In genomic region chr5:70025845-70026145, GRCh38 we compare ENCODE assay signal across 8 cellular contexts. TPM values are rescaled to one million over a fixed set of nuclear protein-coding genes. Genes with fewer than 3 reads are reported as not detected.
DNase-seq lines count a peak whose midpoint lies in the region; ATAC-seq, FAIRE-seq and TF ChIP-seq lines count a peak whose summit lies in the region.
"Not testable (repeated sequence)": the region's sequence is repeated elsewhere in the genome, so short reads cannot be mapped to it uniquely, and the experiment has no call there.

No MANE protein-coding gene starts in this region.

- TF ChIP-seq POLR2A in GM12891 (IDR thresholded peaks at IDR 0.05; ENCODE audit: low read depth, low read length): not testable (repeated sequence)

- intact Hi-C loops in Right ventricle myocardium superior (cut with DNase I); sciatic nerve (cut with DNase I): not testable (repeated sequence)

- peak; percentile 48 for FAIRE-seq in GM12891 (lab: Jason Lieb, UNC)

- DNase-seq in GM12891 (ENCODE audit: insufficient read length, low spot score); Right ventricle myocardium superior; sciatic nerve (ENCODE audit: low spot score): not testable (repeated sequence)

- peak; percentile 33 for ATAC-seq in GM19351 (IDR thresholded peaks at IDR 0.05; ENCODE audit: unreplicated experiment)
- peak; percentile 11 for ATAC-seq in GM21737 (IDR thresholded peaks at IDR 0.05; ENCODE audit: unreplicated experiment)
- ATAC-seq in HG02943 (IDR thresholded peaks at IDR 0.05; ENCODE audit: low read depth, unreplicated experiment): peak; percentile 26
- ATAC-seq in HG03432 (IDR thresholded peaks at IDR 0.05; ENCODE audit: unreplicated experiment): peak; percentile 22
- ATAC-seq in activated CD4-positive, CD25-positive, alpha-beta regulatory T cell treated with anti-CD3 and anti-CD28 coated beads, Interleukin-2, amount 50 U/mL, for 24 hours: peak; percentile 16 to 25
- peak; percentile 40 for ATAC-seq in Right ventricle myocardium superior (ENCODE audit: poor library complexity)
- peak; percentile 47 for ATAC-seq in sciatic nerve

RNA-seq across cellular contexts. Expression of gene SERF1B, which starts 0.7 kb away (rescaled TPM):
- polyA plus RNA-seq in GM12891 (2012; ENCODE audit: low read depth, missing spikeins): 25.9 TPM
- total RNA-seq in Right ventricle myocardium superior: 28.5 TPM
- total RNA-seq in sciatic nerve: 36.0 TPM

RNA-seq across cellular contexts. Expression of gene SMN2, which starts 23.7 kb away (rescaled TPM):
- 24.4 TPM for polyA plus RNA-seq in GM12891 (2012; ENCODE audit: low read depth, missing spikeins)
- total RNA-seq in Right ventricle myocardium superior (28.6 TPM), sciatic nerve (66.5 TPM)
